In genomic region chr13:71886880-71887279, GRCh38 we compare ENCODE assay signal across 9 cellular contexts. TPM values are rescaled to one million over a fixed set of nuclear protein-coding genes. Genes with fewer than 3 reads are reported as not detected.
"Had no signal": no experiment of that assay in that cellular context is flagged by ENCODE, and none has a peak within 500 bp of the region (broad histone marks: within the 10 kb centered on the region; RNA-seq: fewer than 3 reads in every experiment).

No MANE protein-coding gene starts in this region.

- H3K9me3 ChIP-seq: HAP-1 had no signal

- H2AFZ ChIP-seq: GM23248, GM23338 had no signal

- H3K9ac ChIP-seq: GM23248 had no signal

- DNase-seq: GM23248, GOT3, H7, H9, HCEC 1CT, HFFc6 had no signal

- ATAC-seq: GM23338, HCT116 had no signal

- H3K4me3 ChIP-seq: GM23248, GM23338, HAP-1 had no signal

- H3K4me1 ChIP-seq: HAP-1 had no signal

- H3K27ac ChIP-seq: GM23248 had no signal

- H3K4me2 ChIP-seq: GM23338 had no signal

- H3K36me3 ChIP-seq: HAP-1 had no signal

RNA-seq across cellular contexts. Expression of gene DACH1, which starts 19.9 kb away (rescaled TPM):
- total RNA-seq: GM23248, H9, HFFc6 had no signal
- polyA plus RNA-seq: GM23248 had no signal
